1 cellular context compared by ENCODE assay signal in the genomic region with DNA sequence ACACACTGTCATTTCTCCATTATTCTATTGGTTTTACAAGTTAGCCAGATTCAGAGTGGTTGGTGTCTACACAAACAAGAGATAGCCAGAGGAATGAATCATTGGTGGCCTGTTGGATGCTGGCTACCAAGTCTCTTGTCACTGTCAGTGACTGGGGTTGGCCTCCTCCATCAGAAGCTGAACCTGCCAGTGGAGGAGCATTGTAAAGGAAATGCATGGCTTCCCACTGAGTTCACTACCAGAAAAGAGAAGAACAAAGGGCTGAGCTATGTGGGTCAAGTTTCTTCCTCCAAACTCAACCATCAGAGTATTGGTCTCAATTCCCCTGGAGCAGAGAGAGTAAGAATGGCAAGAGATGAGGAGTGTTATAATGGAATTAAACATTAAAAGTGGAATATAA.
A peak's percentile ranks its signal among the peaks of the same experiment; 100 is the strongest.
TF ChIP-seq lines count a peak whose summit lies in the region.

No MANE protein-coding gene starts in this region.

TF ChIP-seq in WTC11, 78 proteins besides CTCF, POLR2A, EP300 and RAD21 (continued from another document and continues in another):
- TF ChIP-seq ZNF138 (CRISPR knock-in tag; conservative IDR thresholded peaks at IDR 0.05) (0 out of 2 replicates have a peak, but pooled peaks have one; percentile 42), ZBTB21 (CRISPR knock-in tag; IDR thresholded peaks at IDR 0.05; ENCODE audit: borderline replicate concordance) (no peak), ELF4 (CRISPR knock-in tag; IDR thresholded peaks at IDR 0.05; ENCODE audit: low read depth) (no peak), FOXK1 (CRISPR knock-in tag; IDR thresholded peaks at IDR 0.05) (no peak), ZNF396 (CRISPR knock-in tag; IDR thresholded peaks at IDR 0.05; ENCODE audit: borderline replicate concordance) (peak; percentile 93; the same call in 1 of the 2 replicates), TEAD1 (CRISPR knock-in tag; IDR thresholded peaks at IDR 0.05) (no peak), STAT6 (CRISPR knock-in tag; conservative IDR thresholded peaks at IDR 0.05; ENCODE audit: low read depth) (no peak), TEAD4 (CRISPR knock-in tag; IDR thresholded peaks at IDR 0.05) (no peak), OVOL2 (CRISPR knock-in tag; IDR thresholded peaks at IDR 0.05; ENCODE audit: borderline replicate concordance) (no peak), ZNF425 (CRISPR knock-in tag; conservative IDR thresholded peaks at IDR 0.05) (no peak), PRRX2 (CRISPR knock-in tag; IDR thresholded peaks at IDR 0.05) (no peak), SMAD3 (CRISPR knock-in tag; IDR thresholded peaks at IDR 0.05; ENCODE audit: borderline replicate concordance) (no peak), SP1 (CRISPR knock-in tag; conservative IDR thresholded peaks at IDR 0.05) (no peak), ZNF219 (CRISPR knock-in tag; IDR thresholded peaks at IDR 0.05; ENCODE audit: borderline replicate concordance) (no peak), IRF1 (CRISPR knock-in tag; IDR thresholded peaks at IDR 0.05) (no peak), ZNF532 (CRISPR knock-in tag; IDR thresholded peaks at IDR 0.05; ENCODE audit: borderline replicate concordance) (peak; percentile 43), ETV6 (CRISPR knock-in tag; IDR thresholded peaks at IDR 0.05) (no peak), TP53 (CRISPR knock-in tag; IDR thresholded peaks at IDR 0.05) (no peak), RORB (CRISPR knock-in tag; IDR thresholded peaks at IDR 0.05) (no peak), ZNF121 (CRISPR knock-in tag; IDR thresholded peaks at IDR 0.05) (no peak), ESRRA (CRISPR knock-in tag; IDR thresholded peaks at IDR 0.05; ENCODE audit: borderline replicate concordance) (no peak), MAX (CRISPR knock-in tag; IDR thresholded peaks at IDR 0.05) (no peak), MLX (CRISPR knock-in tag; IDR thresholded peaks at IDR 0.05) (no peak), ZNF232 (CRISPR knock-in tag; IDR thresholded peaks at IDR 0.05) (no peak), JUN (CRISPR knock-in tag; IDR thresholded peaks at IDR 0.05) (no peak), EMX1 (CRISPR knock-in tag; IDR thresholded peaks at IDR 0.05) (no peak), RELA (CRISPR knock-in tag; IDR thresholded peaks at IDR 0.05; ENCODE audit: borderline replicate concordance) (no peak), ATF6 (CRISPR knock-in tag; IDR thresholded peaks at IDR 0.05) (no peak), GRHL2 (CRISPR knock-in tag; IDR thresholded peaks at IDR 0.05; ENCODE audit: insufficient replicate concordance, severe bottlenecking) (no peak)
- TF ChIP-seq, protein P1, sequence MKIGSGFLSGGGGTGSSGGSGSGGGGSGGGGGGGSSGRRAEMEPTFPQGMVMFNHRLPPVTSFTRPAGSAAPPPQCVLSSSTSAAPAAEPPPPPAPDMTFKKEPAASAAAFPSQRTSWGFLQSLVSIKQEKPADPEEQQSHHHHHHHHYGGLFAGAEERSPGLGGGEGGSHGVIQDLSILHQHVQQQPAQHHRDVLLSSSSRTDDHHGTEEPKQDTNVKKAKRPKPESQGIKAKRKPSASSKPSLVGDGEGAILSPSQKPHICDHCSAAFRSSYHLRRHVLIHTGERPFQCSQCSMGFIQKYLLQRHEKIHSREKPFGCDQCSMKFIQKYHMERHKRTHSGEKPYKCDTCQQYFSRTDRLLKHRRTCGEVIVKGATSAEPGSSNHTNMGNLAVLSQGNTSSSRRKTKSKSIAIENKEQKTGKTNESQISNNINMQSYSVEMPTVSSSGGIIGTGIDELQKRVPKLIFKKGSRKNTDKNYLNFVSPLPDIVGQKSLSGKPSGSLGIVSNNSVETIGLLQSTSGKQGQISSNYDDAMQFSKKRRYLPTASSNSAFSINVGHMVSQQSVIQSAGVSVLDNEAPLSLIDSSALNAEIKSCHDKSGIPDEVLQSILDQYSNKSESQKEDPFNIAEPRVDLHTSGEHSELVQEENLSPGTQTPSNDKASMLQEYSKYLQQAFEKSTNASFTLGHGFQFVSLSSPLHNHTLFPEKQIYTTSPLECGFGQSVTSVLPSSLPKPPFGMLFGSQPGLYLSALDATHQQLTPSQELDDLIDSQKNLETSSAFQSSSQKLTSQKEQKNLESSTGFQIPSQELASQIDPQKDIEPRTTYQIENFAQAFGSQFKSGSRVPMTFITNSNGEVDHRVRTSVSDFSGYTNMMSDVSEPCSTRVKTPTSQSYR (CRISPR knock-in tag; IDR thresholded peaks at IDR 0.05) = no peak
- TF ChIP-seq, protein P2, sequence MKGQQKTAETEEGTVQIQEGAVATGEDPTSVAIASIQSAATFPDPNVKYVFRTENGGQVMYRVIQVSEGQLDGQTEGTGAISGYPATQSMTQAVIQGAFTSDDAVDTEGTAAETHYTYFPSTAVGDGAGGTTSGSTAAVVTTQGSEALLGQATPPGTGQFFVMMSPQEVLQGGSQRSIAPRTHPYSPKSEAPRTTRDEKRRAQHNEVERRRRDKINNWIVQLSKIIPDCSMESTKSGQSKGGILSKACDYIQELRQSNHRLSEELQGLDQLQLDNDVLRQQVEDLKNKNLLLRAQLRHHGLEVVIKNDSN (CRISPR knock-in tag; IDR thresholded peaks at IDR 0.05) = no peak
- TF ChIP-seq, protein P3, sequence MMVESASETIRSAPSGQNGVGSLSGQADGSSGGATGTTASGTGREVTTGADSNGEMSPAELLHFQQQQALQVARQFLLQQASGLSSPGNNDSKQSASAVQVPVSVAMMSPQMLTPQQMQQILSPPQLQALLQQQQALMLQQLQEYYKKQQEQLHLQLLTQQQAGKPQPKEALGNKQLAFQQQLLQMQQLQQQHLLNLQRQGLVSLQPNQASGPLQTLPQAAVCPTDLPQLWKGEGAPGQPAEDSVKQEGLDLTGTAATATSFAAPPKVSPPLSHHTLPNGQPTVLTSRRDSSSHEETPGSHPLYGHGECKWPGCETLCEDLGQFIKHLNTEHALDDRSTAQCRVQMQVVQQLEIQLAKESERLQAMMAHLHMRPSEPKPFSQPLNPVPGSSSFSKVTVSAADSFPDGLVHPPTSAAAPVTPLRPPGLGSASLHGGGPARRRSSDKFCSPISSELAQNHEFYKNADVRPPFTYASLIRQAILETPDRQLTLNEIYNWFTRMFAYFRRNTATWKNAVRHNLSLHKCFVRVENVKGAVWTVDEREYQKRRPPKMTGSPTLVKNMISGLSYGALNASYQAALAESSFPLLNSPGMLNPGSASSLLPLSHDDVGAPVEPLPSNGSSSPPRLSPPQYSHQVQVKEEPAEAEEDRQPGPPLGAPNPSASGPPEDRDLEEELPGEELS (CRISPR knock-in tag; IDR thresholded peaks at IDR 0.05) = no peak
- TF ChIP-seq, protein P4, sequence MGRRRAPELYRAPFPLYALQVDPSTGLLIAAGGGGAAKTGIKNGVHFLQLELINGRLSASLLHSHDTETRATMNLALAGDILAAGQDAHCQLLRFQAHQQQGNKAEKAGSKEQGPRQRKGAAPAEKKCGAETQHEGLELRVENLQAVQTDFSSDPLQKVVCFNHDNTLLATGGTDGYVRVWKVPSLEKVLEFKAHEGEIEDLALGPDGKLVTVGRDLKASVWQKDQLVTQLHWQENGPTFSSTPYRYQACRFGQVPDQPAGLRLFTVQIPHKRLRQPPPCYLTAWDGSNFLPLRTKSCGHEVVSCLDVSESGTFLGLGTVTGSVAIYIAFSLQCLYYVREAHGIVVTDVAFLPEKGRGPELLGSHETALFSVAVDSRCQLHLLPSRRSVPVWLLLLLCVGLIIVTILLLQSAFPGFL (CRISPR knock-in tag; IDR thresholded peaks at IDR 0.05; ENCODE audit: borderline replicate concordance) = no peak
- TF ChIP-seq, protein P5, sequence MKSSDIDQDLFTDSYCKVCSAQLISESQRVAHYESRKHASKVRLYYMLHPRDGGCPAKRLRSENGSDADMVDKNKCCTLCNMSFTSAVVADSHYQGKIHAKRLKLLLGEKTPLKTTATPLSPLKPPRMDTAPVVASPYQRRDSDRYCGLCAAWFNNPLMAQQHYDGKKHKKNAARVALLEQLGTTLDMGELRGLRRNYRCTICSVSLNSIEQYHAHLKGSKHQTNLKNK (CRISPR knock-in tag; IDR thresholded peaks at IDR 0.05) = no peak
